Comparison of ENCODE assay signal across 8 cellular contexts in the genomic region with DNA sequence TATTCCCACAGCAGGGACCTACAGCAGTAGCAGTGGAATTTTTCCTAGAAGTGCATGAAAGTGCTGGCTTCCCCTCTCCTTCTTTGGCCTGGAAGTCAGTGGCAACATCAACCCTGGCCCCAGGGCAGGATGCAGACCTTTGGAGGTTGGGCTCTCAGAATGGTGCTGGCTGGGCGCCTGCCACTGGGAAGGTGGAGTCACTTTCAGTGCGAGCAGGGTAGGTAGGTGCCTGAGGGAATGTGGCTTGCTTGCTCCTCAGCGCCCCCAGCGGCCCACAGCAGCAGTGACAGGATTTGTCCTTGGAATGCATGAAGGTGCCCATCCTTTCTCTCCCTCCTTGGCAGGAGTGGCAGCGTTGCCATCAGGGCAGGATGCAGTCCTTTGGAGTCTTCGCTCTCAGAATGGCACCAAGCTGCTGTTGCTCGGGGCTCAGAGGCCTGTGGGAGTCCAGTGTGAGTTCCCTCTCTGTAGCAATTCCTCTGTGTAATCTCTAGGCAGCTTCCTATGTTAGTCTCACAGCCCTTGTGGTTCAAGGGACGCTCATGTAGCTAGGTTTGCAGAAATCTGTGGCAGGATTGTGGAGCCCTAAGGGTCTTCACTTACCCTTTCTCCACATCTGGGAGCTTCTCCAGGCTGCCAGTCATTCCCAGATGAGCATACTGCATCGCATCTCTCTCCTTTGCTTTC.
DNase-seq lines count a peak whose midpoint lies in the region; ATAC-seq and TF ChIP-seq lines count a peak whose summit lies in the region.

No MANE protein-coding gene starts in this region.

- no peaks in the 10 kb centered on the region for H3K36me3 Mint-ChIP-seq in progenitor cell of endocrine pancreas (ENCODE audit: insufficient read depth)
- H3K36me3 Mint-ChIP-seq in T-cell, result no peaks in the 10 kb centered on the region

- TF ChIP-seq CTCF in BE2C (IDR thresholded peaks at IDR 0.05; ENCODE audit: low read depth, low read length), result peak; percentile 75
- TF ChIP-seq CTCF in progenitor cell of endocrine pancreas (IDR thresholded peaks at IDR 0.05; ENCODE audit: unreplicated experiment), result peak; percentile 72

- no peak overlapping the region for H3K4me3 ChIP-seq in BE2C (ENCODE audit: low read depth, low read length)

- H3K4me1 ChIP-seq in BE2C, result peaks cover 3% of the 10 kb centered on the region; the same call in 1 of the 2 replicates

- CTCF ChIA-PET in T-cell (lab: Charles Lee), result no interaction called here

- DNase-seq in BE2C (peak; percentile 66), NCI-H226 (peak; percentile 75), ecto neural progenitor cell (ENCODE audit: low spot score) (peak; percentile 75), progenitor cell of endocrine pancreas (ENCODE audit: low spot score, unreplicated experiment) (no peak), T-cell (no peak)
- no peak for DNase-seq in stimulated activated CD4-positive, alpha-beta T cell treated with anti-CD3 and anti-CD28 coated beads, Interleukin-4, amount 100 ng/mL, for 4 hours

- H3K9me3 Mint-ChIP-seq in progenitor cell of endocrine pancreas (ENCODE audit: low read depth) (no peaks in the 10 kb centered on the region), T-cell (peaks cover 3 to 11% (median 4%) of the 10 kb centered on the region in 3 donors)

- POLR2A ChIA-PET in T-cell (lab: Charles Lee), result no interaction called here

- H3K4me1 Mint-ChIP-seq in progenitor cell of endocrine pancreas (ENCODE audit: low read depth), result no peaks in the 10 kb centered on the region
- no peaks in the 10 kb centered on the region for H3K4me1 Mint-ChIP-seq in T-cell

- no peaks in the 10 kb centered on the region for H3K9me3 ChIP-seq in BE2C

- no peaks in the 10 kb centered on the region for H3K27me3 ChIP-seq in BE2C

- H3K27me3 Mint-ChIP-seq in progenitor cell of endocrine pancreas (no peaks in the 10 kb centered on the region), T-cell (peaks cover 0 to 4% of the 10 kb centered on the region in 2 donors)

- no peaks in the 10 kb centered on the region for H3K36me3 ChIP-seq in BE2C

- H3K27ac Mint-ChIP-seq in progenitor cell of endocrine pancreas (no peak overlapping the region), T-cell (no peak overlapping the region)

- H3K4me3 Mint-ChIP-seq in progenitor cell of endocrine pancreas (ENCODE audit: low read depth) (no peak overlapping the region), T-cell (no peak overlapping the region)

- ATAC-seq in GM21576 (IDR thresholded peaks at IDR 0.05; ENCODE audit: unreplicated experiment) (peak; percentile 46), T-cell (replicated peaks in 1 of 4) (no peak), HG02970 (IDR thresholded peaks at IDR 0.05; ENCODE audit: low FRiP score, unreplicated experiment) (no peak)

Comparison
In these comparisons a context has a peak if more than half of its experiments do, and no peak if none do; other contexts are left out.
1. DNase-seq: peak in BE2C (single experiment), NCI-H226 (single experiment) and ecto neural progenitor cell (single experiment); none in progenitor cell of endocrine pancreas (single experiment), T-cell (0 of 34) and stimulated activated CD4-positive, alpha-beta T cell treated with anti-CD3 and anti-CD28 coated beads, Interleukin-4, amount 100 ng/mL, for 4 hours (0 of 2).